ENCODE assay signal across 10 cellular contexts in genomic region chr7:78607099-78607498, GRCh38.
DNase-seq lines count a peak whose midpoint lies in the region; ATAC-seq and TF ChIP-seq lines count a peak whose summit lies in the region.
"Had no signal": no experiment of that assay in that cellular context is flagged by ENCODE, and none has a peak within 500 bp of the region (broad histone marks: within the 10 kb centered on the region; RNA-seq: fewer than 3 reads in every experiment).

No MANE protein-coding gene starts in this region.

- no peak overlapping the region for H3K4me3 Mint-ChIP-seq in endodermal cell
- no peak overlapping the region for H3K4me3 Mint-ChIP-seq in activated naive CD4-positive, alpha-beta T cell treated with anti-CD3 and anti-CD28 coated beads for 36 hours

- H3K9me3 ChIP-seq in MM.1S (replicated peaks; ENCODE audit: insufficient read depth, low read length) (no peaks in the 10 kb centered on the region), endodermal cell (ENCODE audit: control insufficient read depth, low read length) (no peaks in the 10 kb centered on the region)
- H3K9me3 ChIP-seq: left ventricle myocardium inferior had no signal

- no peak overlapping the region for H3K27ac Mint-ChIP-seq in endodermal cell
- no peak overlapping the region for H3K27ac Mint-ChIP-seq in activated naive CD4-positive, alpha-beta T cell treated with anti-CD3 and anti-CD28 coated beads for 36 hours

- CTCF ChIA-PET in activated naive CD4-positive, alpha-beta T cell treated with anti-CD3 and anti-CD28 coated beads for 36 hours (lab: Charles Lee) = no interaction called here

- ATAC-seq in GM18861 (IDR thresholded peaks at IDR 0.05; ENCODE audit: unreplicated experiment) = no peak

- WGBS in endodermal cell (ENCODE audit: insufficient coverage in 1 of 2, insufficient read length in 1 of 2), 2 experiments = 50 to 86% methylated on average over 1 to 5 of the region's 5 CpGs

- H3K4me2 ChIP-seq in MM.1S (ENCODE audit: low read depth, low read length) = no peak overlapping the region

- no peaks in the 10 kb centered on the region for H3K4me1 ChIP-seq in MM.1S (ENCODE audit: low read length)
- H3K4me1 ChIP-seq in endodermal cell (ENCODE audit: control insufficient read depth, insufficient read depth, low read length) = no peaks in the 10 kb centered on the region
- H3K4me1 ChIP-seq: left ventricle myocardium inferior had no signal

- intact Hi-C loops in activated naive CD4-positive, alpha-beta T cell treated with anti-CD3 and anti-CD28 coated beads for 36 hours (cut with micrococcal nuclease) = no loop called here

- no peak overlapping the region for H3K4me3 ChIP-seq in MM.1S (ENCODE audit: low read length)
- no peak overlapping the region for H3K4me3 ChIP-seq in endodermal cell (ENCODE audit: low read length)
- H3K4me3 ChIP-seq: left ventricle myocardium inferior had no signal

- H3K27ac ChIP-seq in MM.1S (ENCODE audit: low read length) (no peak overlapping the region), endodermal cell (ENCODE audit: low read depth, low read length) (no peak overlapping the region)
- H3K27ac ChIP-seq: left ventricle myocardium inferior had no signal

- H3K9ac ChIP-seq in MM.1S (ENCODE audit: low read length) (no peak overlapping the region), endodermal cell (ENCODE audit: extremely low read depth, low read length, poor library complexity, severe bottlenecking) (no peak overlapping the region)

- H3K4me1 Mint-ChIP-seq in endodermal cell = no peaks in the 10 kb centered on the region
- H3K4me1 Mint-ChIP-seq in activated naive CD4-positive, alpha-beta T cell treated with anti-CD3 and anti-CD28 coated beads for 36 hours (ENCODE audit: low read depth) = no peaks in the 10 kb centered on the region

- no peaks in the 10 kb centered on the region for H3K9me3 Mint-ChIP-seq in endodermal cell
- H3K9me3 Mint-ChIP-seq in activated naive CD4-positive, alpha-beta T cell treated with anti-CD3 and anti-CD28 coated beads for 36 hours = peaks cover 1% of the 10 kb centered on the region

- H3F3A ChIP-seq in MM.1S (ENCODE audit: insufficient read depth, low read length) = no peaks in the 10 kb centered on the region

- H3K27me3 Mint-ChIP-seq in endodermal cell (ENCODE audit: insufficient read depth) = no peaks in the 10 kb centered on the region
- no peaks in the 10 kb centered on the region for H3K27me3 Mint-ChIP-seq in activated naive CD4-positive, alpha-beta T cell treated with anti-CD3 and anti-CD28 coated beads for 36 hours (ENCODE audit: low read depth)

- TF ChIP-seq CTCF in GM12872 (IDR thresholded peaks at IDR 0.05; ENCODE audit: insufficient read depth, low read depth, low read length) (peak; percentile 45; the same call in 2 of the 3 replicates), MM.1S (IDR thresholded peaks at IDR 0.05; ENCODE audit: low read length) (peak; percentile 45), endodermal cell (conservative IDR thresholded peaks at IDR 0.05) (peak; percentile 73)

- DNase-seq in MM.1S (no peak), endodermal cell (peak; percentile 76), pons (ENCODE audit: low spot score) (peak; percentile 56), DMS79 (lab: John Stamatoyannopoulos, UW) (no peak)
- DNase-seq in activated naive CD4-positive, alpha-beta T cell treated with anti-CD3 and anti-CD28 coated beads for 36 hours = no peak
- DNase-seq: left ventricle myocardium inferior, NCI-H345, retina had no signal

- H3K36me3 ChIP-seq in MM.1S (replicated peaks; ENCODE audit: insufficient read depth, low read length) (no peaks in the 10 kb centered on the region), endodermal cell (ENCODE audit: control insufficient read depth, insufficient read depth, low read length) (no peaks in the 10 kb centered on the region)
- H3K36me3 ChIP-seq: left ventricle myocardium inferior had no signal

- H3K36me3 Mint-ChIP-seq in endodermal cell (ENCODE audit: low read depth) = no peaks in the 10 kb centered on the region
- no peaks in the 10 kb centered on the region for H3K36me3 Mint-ChIP-seq in activated naive CD4-positive, alpha-beta T cell treated with anti-CD3 and anti-CD28 coated beads for 36 hours (ENCODE audit: low read depth)

- no peaks in the 10 kb centered on the region for H4K20me1 ChIP-seq in MM.1S (ENCODE audit: insufficient read depth, low read length)

- H3K27me3 ChIP-seq in MM.1S (replicated peaks; ENCODE audit: insufficient read depth, low read length) (no peaks in the 10 kb centered on the region), endodermal cell (ENCODE audit: control insufficient read depth, insufficient read depth, low read length, poor library complexity, severe bottlenecking) (no peaks in the 10 kb centered on the region)

- H3K9me2 ChIP-seq in MM.1S (replicated peaks; ENCODE audit: insufficient read depth, low read length) = no peaks in the 10 kb centered on the region

- H3K79me2 ChIP-seq in MM.1S (ENCODE audit: low read length) = no peaks in the 10 kb centered on the region

- no peak overlapping the region for H2AFZ ChIP-seq in MM.1S (ENCODE audit: low read length)

Comparison
In these comparisons a context has a peak if more than half of its experiments do, and no peak if none do; other contexts are left out.
1. DNase-seq: peak in endodermal cell (single experiment) and pons (single experiment); none in MM.1S (single experiment), DMS79 (single experiment) and activated naive CD4-positive, alpha-beta T cell treated with anti-CD3 and anti-CD28 coated beads for 36 hours (single experiment).
2. Peak in every context shown above with its lines, with median percentiles within 50 percentile points of each other: CTCF ChIP-seq.